Comparison of ENCODE assay signal across 11 cellular contexts in the genomic region with DNA sequence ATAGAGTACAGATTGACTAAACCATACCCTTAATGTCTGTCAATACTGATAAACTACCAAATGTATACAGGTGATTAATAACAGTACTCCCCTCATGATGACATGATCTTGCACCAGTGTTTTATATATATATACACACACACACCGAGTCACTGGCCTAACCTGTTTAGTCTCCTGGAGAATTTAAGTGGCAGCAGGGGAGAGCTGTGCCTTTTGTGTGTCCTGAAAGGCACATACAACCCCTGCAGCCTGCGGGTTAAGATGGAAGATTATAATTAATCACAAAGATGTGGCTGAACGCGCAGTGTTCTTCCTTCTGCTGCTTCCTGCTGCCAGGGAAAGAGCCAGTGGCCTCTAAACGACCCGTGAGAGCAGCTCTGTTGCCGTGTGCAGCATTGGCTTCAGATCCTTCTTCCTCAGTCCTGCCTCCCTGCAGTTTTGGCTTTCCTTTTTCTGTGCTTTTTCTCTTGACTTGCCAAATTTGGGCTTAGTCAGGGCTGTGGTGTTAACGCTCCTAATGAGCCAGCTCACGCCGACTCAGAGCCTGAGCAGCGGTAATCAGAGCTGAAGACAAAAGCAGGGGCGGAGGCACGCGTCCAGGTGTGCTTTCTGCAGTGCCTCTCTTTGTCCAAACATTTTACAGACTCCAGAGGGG. TPM values are rescaled to one million over a fixed set of nuclear protein-coding genes. Genes with fewer than 3 reads are reported as not detected.
DNase-seq lines count a peak whose midpoint lies in the region; ATAC-seq and TF ChIP-seq lines count a peak whose summit lies in the region.
"Had no signal": no experiment of that assay in that cellular context is flagged by ENCODE, and none has a peak within 500 bp of the region (broad histone marks: within the 10 kb centered on the region; RNA-seq: fewer than 3 reads in every experiment).

No MANE protein-coding gene starts in this region.

- no peaks in the 10 kb centered on the region for H3K36me3 ChIP-seq in mucosa of descending colon (ENCODE audit: low read depth)
- H3K36me3 ChIP-seq: left ventricle myocardium inferior had no signal

- no peaks in the 10 kb centered on the region for H3K4me1 ChIP-seq in mucosa of descending colon (ENCODE audit: low read depth)
- H3K4me1 ChIP-seq: left ventricle myocardium inferior had no signal

- no peaks in the 10 kb centered on the region for H3K9me3 ChIP-seq in mucosa of descending colon
- H3K9me3 ChIP-seq: body of pancreas, left ventricle myocardium inferior had no signal

- no peak overlapping the region for H3K4me3 ChIP-seq in mucosa of descending colon
- H3K4me3 ChIP-seq: body of pancreas, left ventricle myocardium inferior had no signal

- intact Hi-C loops in mucosa of descending colon (cut with DNase I, micrococcal nuclease): no loop called here

- ATAC-seq in mucosa of descending colon (peak; percentile 19), GM21737 (IDR thresholded peaks at IDR 0.05; ENCODE audit: unreplicated experiment) (no peak), GM18498 (IDR thresholded peaks at IDR 0.05; ENCODE audit: unreplicated experiment) (no peak)
- ATAC-seq: body of pancreas had no signal

- peak overlapping the region; percentile 22 for H3K27ac ChIP-seq in caudate nucleus (ENCODE audit: low read depth, low read length)
- H3K27ac ChIP-seq: body of pancreas, left ventricle myocardium inferior had no signal

- no peak for TF ChIP-seq CTCF in mucosa of descending colon (IDR thresholded peaks at IDR 0.05)

- peak; percentile 51 for DNase-seq in DMS53 (lab: John Stamatoyannopoulos, UW)
- DNase-seq in NCI-H146 (lab: John Stamatoyannopoulos, UW): peak; percentile 70
- peak in 40 of 61 donors; percentile 3 to 79 (median 28) for DNase-seq in caudate nucleus (lab: John Stamatoyannopoulos, UW)
- DNase-seq in mucosa of descending colon: peak in 2 of 3 donors; percentile 4 to 28
- no peak for DNase-seq in NCI-H1048 (lab: John Stamatoyannopoulos, UW)
- no peak for DNase-seq in AML-193 (lab: John Stamatoyannopoulos, UW)
- DNase-seq: IMR-90, left ventricle myocardium inferior had no signal

RNA-seq across cellular contexts. Expression of a gene that starts 42.5 kb away (rescaled TPM):
- total RNA-seq in mucosa of descending colon: 100 to 1,000 TPM in 2 of 3 donors, 10 to 100 TPM in 1; 85.4 to 151 (median 100) TPM

Comparison
In these comparisons a context has a peak if more than half of its experiments do, and no peak if none do; other contexts are left out.
1. DNase-seq: peak in DMS53 (single experiment), NCI-H146 (single experiment), caudate nucleus (40 of 61) and mucosa of descending colon (2 of 3); none in NCI-H1048 (single experiment) and AML-193 (0 of 2).